In genomic region chr17:28327031-28327607, GRCh38 we compare ENCODE assay signal across 8 cellular contexts. TPM values are rescaled to one million over a fixed set of nuclear protein-coding genes. Genes with fewer than 3 reads are reported as not detected.
DNase-seq lines count a peak whose midpoint lies in the region; ATAC-seq, FAIRE-seq and TF ChIP-seq lines count a peak whose summit lies in the region.
"Had no signal": no experiment of that assay in that cellular context is flagged by ENCODE, and none has a peak within 500 bp of the region (broad histone marks: within the 10 kb centered on the region; RNA-seq: fewer than 3 reads in every experiment).

No MANE protein-coding gene starts in this region.

- POLR2A ChIA-PET in Caco-2 (lab: Charles Lee): interaction anchor here (2.8 kb wide), 1 partner anchor 9 kb away, joined by 17 read pairs; the partner anchor contains the start of genes IFT20 and TNFAIP1

- no peaks in the 10 kb centered on the region for H3K27me3 Mint-ChIP-seq in Caco-2 (ENCODE audit: insufficient read depth, unreplicated experiment)

- H3K4me3 ChIP-seq in Caco-2 (ENCODE audit: low read depth, low read length): no peak overlapping the region
- H3K4me3 ChIP-seq: HAP-1 had no signal

- peak; percentile 66 for ATAC-seq in HG02981 (IDR thresholded peaks at IDR 0.05; ENCODE audit: unreplicated experiment)

- DNase-seq in Caco-2 (no peak), frontal cortex (ENCODE audit: low spot score in 2 of 2) (no peak), occipital lobe (lab: John Stamatoyannopoulos, UW) (no peak)
- DNase-seq: NCI-H1105 had no signal

- TF ChIP-seq CTCF in Caco-2 (IDR thresholded peaks at IDR 0.05; ENCODE audit: insufficient read depth in 1 of 2, low read depth in 1 of 2, low read length in 1 of 2, severe bottlenecking in 1 of 2, unreplicated experiment in 1 of 2): no peak

- CTCF ChIA-PET in Caco-2 (lab: Charles Lee): interaction anchor here (0.7 kb wide), 1 partner anchor 8 kb away, joined by 6 read pairs; the partner anchor contains the start of genes IFT20 and TNFAIP1

- BruUV-seq in Caco-2 (replicated peaks; lab: Mats Ljungman, UMichigan): TSS peak; percentile 16

- no peak for FAIRE-seq in frontal cortex (lab: Jason Lieb, UNC)
- FAIRE-seq: TTC549 had no signal

- H3K27me3 ChIP-seq in Caco-2 (replicated peaks; ENCODE audit: control insufficient read depth, insufficient read depth, low read length): no peaks in the 10 kb centered on the region

- peaks cover 79% of the 10 kb centered on the region for H3K36me3 Mint-ChIP-seq in Caco-2 (ENCODE audit: insufficient read depth, unreplicated experiment)

- peaks cover 54% of the 10 kb centered on the region for H3K4me1 Mint-ChIP-seq in Caco-2 (ENCODE audit: low read depth, unreplicated experiment)

- intact Hi-C loops in Caco-2 (cut with micrococcal nuclease; ENCODE audit: unreplicated experiment): loop anchor here (10.0 kb wide), 1 partner anchor 232 kb away; no protein-coding TSS in a partner anchor

- no peaks in the 10 kb centered on the region for H3K9me3 Mint-ChIP-seq in Caco-2 (ENCODE audit: unreplicated experiment)

- H3K9me3 ChIP-seq in Caco-2: no peaks in the 10 kb centered on the region
- H3K9me3 ChIP-seq: HAP-1 had no signal

- H3K36me3 ChIP-seq in Caco-2 (ENCODE audit: control insufficient read depth, insufficient read depth, low read length): peaks cover 19% of the 10 kb centered on the region

- H3K27ac Mint-ChIP-seq in Caco-2 (ENCODE audit: unreplicated experiment): peak overlapping the region; percentile 48

- peaks cover 52% of the 10 kb centered on the region for H3K4me1 ChIP-seq in Caco-2

- H3K4me3 Mint-ChIP-seq in Caco-2 (ENCODE audit: unreplicated experiment): no peak overlapping the region

RNA-seq across cellular contexts. Expression of gene TMEM97, which starts 8.1 kb away (rescaled TPM):
- 313 and 342 TPM in 2 replicates for total RNA-seq in Caco-2 (2022)
- total RNA-seq in frontal cortex: 50.1 TPM
- 24.6 TPM for total RNA-seq in occipital lobe

RNA-seq across cellular contexts. Expression of gene IFT20, which starts 8.2 kb away (rescaled TPM):
- total RNA-seq in Caco-2 (2022) (86.3 and 89.9 TPM in 2 replicates), frontal cortex (31.0 TPM), occipital lobe (29.6 TPM)

RNA-seq across cellular contexts. Expression of gene TNFAIP1, which starts 8.4 kb away (rescaled TPM):
- 105 and 119 TPM in 2 replicates for total RNA-seq in Caco-2 (2022)
- 28.5 TPM for total RNA-seq in frontal cortex
- 25.9 TPM for total RNA-seq in occipital lobe

RNA-seq across cellular contexts. Expression of gene POLDIP2, which starts 30.2 kb away (rescaled TPM):
- 257 and 265 TPM in 2 replicates for total RNA-seq in Caco-2 (2022)
- total RNA-seq in frontal cortex: 42.0 TPM
- 39.6 TPM for total RNA-seq in occipital lobe

RNA-seq across cellular contexts. Expression of gene SEBOX, which starts 37.9 kb away (rescaled TPM):
- total RNA-seq in Caco-2 (2022): not detected in 2 replicates
- not detected for total RNA-seq in frontal cortex
- total RNA-seq in occipital lobe: not detected
- total RNA-seq: myocyte had no signal
